Comparison of ENCODE assay signal across 8 cellular contexts in the genomic region with DNA sequence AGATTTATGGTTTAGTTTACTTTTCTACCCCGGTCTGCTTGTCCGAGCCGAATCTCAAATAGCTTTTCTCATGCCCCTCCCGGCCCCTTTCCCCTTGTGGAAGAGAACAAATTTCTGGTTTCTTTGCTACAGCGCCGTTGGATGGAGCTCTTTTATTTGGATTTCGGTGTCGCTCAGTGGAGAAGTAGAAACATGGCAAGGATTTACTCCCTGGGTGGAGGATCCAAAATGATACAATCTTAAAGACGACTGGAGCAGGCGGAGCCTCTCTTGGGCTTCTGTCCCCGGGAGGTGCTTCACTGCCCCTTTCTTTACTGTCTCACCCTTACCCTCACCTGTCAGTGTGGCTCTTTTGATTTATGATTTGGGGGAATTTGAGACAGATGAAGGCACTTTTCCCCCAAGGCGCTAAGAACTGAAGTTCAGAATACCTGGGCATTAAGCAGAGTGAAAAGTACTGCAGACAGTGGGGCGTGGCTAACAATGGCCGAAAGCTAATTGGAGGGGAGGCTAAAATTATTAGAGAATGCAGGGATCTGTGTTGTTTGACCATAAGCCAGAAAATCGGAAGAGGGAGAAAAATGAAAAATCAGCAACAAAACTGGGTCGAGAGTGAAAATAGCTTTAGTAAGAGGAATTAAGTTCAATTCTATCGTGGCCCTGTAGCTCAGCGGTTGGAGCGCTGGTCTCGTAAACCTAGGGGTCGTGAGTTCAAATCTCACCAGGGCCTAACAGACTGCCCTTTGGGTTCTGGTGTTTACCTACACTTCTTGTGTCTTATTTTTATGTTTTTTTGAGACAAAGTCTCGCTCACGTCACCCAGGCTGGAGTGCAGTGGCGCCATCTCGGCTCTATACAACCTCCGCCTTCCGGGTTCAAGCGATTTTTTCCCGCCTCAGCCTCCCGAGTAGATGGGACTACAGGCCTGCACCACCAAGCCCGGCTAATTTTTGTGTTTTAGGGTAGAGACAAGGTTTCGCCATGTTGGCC.
DNase-seq lines count a peak whose midpoint lies in the region; ATAC-seq and TF ChIP-seq lines count a peak whose summit lies in the region.

No MANE protein-coding gene starts in this region.

- H3K27me3 Mint-ChIP-seq in activated naive CD4-positive, alpha-beta T cell treated with anti-CD3 and anti-CD28 coated beads, Interleukin-2, amount 50 U/mL, for 24 hours = peaks cover 59% of the 10 kb centered on the region
- peaks cover 56 to 75% (median 69%) of the 10 kb centered on the region in 5 donors for H3K27me3 Mint-ChIP-seq in naive thymus-derived CD4-positive, alpha-beta T cell

- in situ Hi-C loops in SK-MEL-5 (cut with HindIII; ENCODE audit: low pct_unique_long_range_greater_than_20kb, low sequenced_read_pairs) = no loop called here

- CTCF ChIA-PET in naive thymus-derived CD4-positive, alpha-beta T cell (lab: Charles Lee) = no interaction called here

- H3K36me3 ChIP-seq in esophagus muscularis mucosa = no peaks in the 10 kb centered on the region
- no peaks in the 10 kb centered on the region for H3K36me3 ChIP-seq in naive thymus-derived CD4-positive, alpha-beta T cell (ENCODE audit: control insufficient read depth in 2 of 3, insufficient read depth in 3 of 3, low read length in 3 of 3)

- TF ChIP-seq EP300 in esophagus muscularis mucosa (IDR thresholded peaks at IDR 0.05) = no peak

- H3K4me1 ChIP-seq in esophagus muscularis mucosa = peaks cover 0 to 17% (median 13%) of the 10 kb centered on the region in 4 donors
- no peaks in the 10 kb centered on the region for H3K4me1 ChIP-seq in naive thymus-derived CD4-positive, alpha-beta T cell (ENCODE audit: control insufficient read depth in 2 of 2, insufficient read depth in 2 of 2, low read length in 2 of 2)

- H3K9me3 Mint-ChIP-seq in activated naive CD4-positive, alpha-beta T cell treated with anti-CD3 and anti-CD28 coated beads, Interleukin-2, amount 50 U/mL, for 24 hours = no peaks in the 10 kb centered on the region
- peaks cover 0 to 4% (median 0%) of the 10 kb centered on the region in 11 donors for H3K9me3 Mint-ChIP-seq in naive thymus-derived CD4-positive, alpha-beta T cell

- 30% methylated on average over 32 of the region's 32 CpGs for WGBS in esophagus muscularis mucosa

- H3K4me3 ChIP-seq in esophagus muscularis mucosa (peak overlapping the region; percentile 21 to 43 (median 28)), skeletal muscle cell (ENCODE audit: low read depth, low read length) (peak overlapping the region; percentile 57)
- no peak overlapping the region for H3K4me3 ChIP-seq in naive thymus-derived CD4-positive, alpha-beta T cell (ENCODE audit: low read length)

- H3K9me3 ChIP-seq in esophagus muscularis mucosa = no peaks in the 10 kb centered on the region
- H3K9me3 ChIP-seq in naive thymus-derived CD4-positive, alpha-beta T cell (ENCODE audit: control insufficient read depth in 2 of 3, low read length in 3 of 3) = no peaks in the 10 kb centered on the region

- H3K4me1 Mint-ChIP-seq in activated naive CD4-positive, alpha-beta T cell treated with anti-CD3 and anti-CD28 coated beads, Interleukin-2, amount 50 U/mL, for 24 hours = peaks cover 7% of the 10 kb centered on the region
- H3K4me1 Mint-ChIP-seq in naive thymus-derived CD4-positive, alpha-beta T cell = peaks cover 4 to 18% (median 17%) of the 10 kb centered on the region in 7 donors

- POLR2A ChIA-PET in naive thymus-derived CD4-positive, alpha-beta T cell (lab: Charles Lee) = no interaction called here

- peak overlapping the region; percentile 79 for H3K27ac Mint-ChIP-seq in activated naive CD4-positive, alpha-beta T cell treated with anti-CD3 and anti-CD28 coated beads, Interleukin-2, amount 50 U/mL, for 24 hours
- H3K27ac Mint-ChIP-seq in naive thymus-derived CD4-positive, alpha-beta T cell = no peak overlapping the region

- ATAC-seq in GM18517 (IDR thresholded peaks at IDR 0.05; ENCODE audit: unreplicated experiment) (no peak), GM21717 (IDR thresholded peaks at IDR 0.05; ENCODE audit: unreplicated experiment) (no peak)
- no peak for ATAC-seq in naive thymus-derived CD4-positive, alpha-beta T cell

- intact Hi-C loops in esophagus muscularis mucosa (cut with DNase I) = no loop called here
- intact Hi-C loops in naive thymus-derived CD4-positive, alpha-beta T cell (cut with micrococcal nuclease) = loop anchor here in 1 of 2 donors (5.0 kb wide), 1 partner anchor 134 kb away; no protein-coding TSS in a partner anchor

- H3K27ac ChIP-seq in esophagus muscularis mucosa (replicated peaks in 1 of 4) = no peak overlapping the region
- no peak overlapping the region for H3K27ac ChIP-seq in naive thymus-derived CD4-positive, alpha-beta T cell (ENCODE audit: low read depth, low read length)

- no peak for TF ChIP-seq CTCF in esophagus muscularis mucosa (IDR thresholded peaks at IDR 0.05)

- peaks cover 2% of the 10 kb centered on the region for H3K36me3 Mint-ChIP-seq in activated naive CD4-positive, alpha-beta T cell treated with anti-CD3 and anti-CD28 coated beads, Interleukin-2, amount 50 U/mL, for 24 hours
- H3K36me3 Mint-ChIP-seq in naive thymus-derived CD4-positive, alpha-beta T cell = peaks cover 0 to 4% (median 0%) of the 10 kb centered on the region in 5 donors

- peaks cover 0 to 82% (median 15%) of the 10 kb centered on the region in 4 donors for H3K27me3 ChIP-seq in esophagus muscularis mucosa
- H3K27me3 ChIP-seq in naive thymus-derived CD4-positive, alpha-beta T cell (ENCODE audit: control insufficient read depth in 2 of 2, insufficient read depth in 2 of 2, low read length in 2 of 2) = peaks cover 0 to 11% of the 10 kb centered on the region in 2 donors

- H3K4me3 Mint-ChIP-seq in activated naive CD4-positive, alpha-beta T cell treated with anti-CD3 and anti-CD28 coated beads, Interleukin-2, amount 50 U/mL, for 24 hours = peak overlapping the region; percentile 16
- H3K4me3 Mint-ChIP-seq in naive thymus-derived CD4-positive, alpha-beta T cell = peak overlapping the region in 4 of 10 donors; percentile 2 to 78 (median 40)

- no peak for DNase-seq in activated naive CD4-positive, alpha-beta T cell (lab: John Stamatoyannopoulos, UW)
- peak; percentile 97 for DNase-seq in SK-MEL-5 (ENCODE audit: low read depth, low spot score)
- no peak for DNase-seq in esophagus muscularis mucosa (ENCODE audit: extremely low spot score)
- DNase-seq in skeletal muscle cell (ENCODE audit: low read depth) = no peak
- DNase-seq in naive thymus-derived CD4-positive, alpha-beta T cell = no peak

- no peak for TF ChIP-seq POLR2A in esophagus muscularis mucosa (IDR thresholded peaks at IDR 0.05; ENCODE audit: low read depth)
